ENCODE assay signal across 30 cellular contexts in the genomic region with DNA sequence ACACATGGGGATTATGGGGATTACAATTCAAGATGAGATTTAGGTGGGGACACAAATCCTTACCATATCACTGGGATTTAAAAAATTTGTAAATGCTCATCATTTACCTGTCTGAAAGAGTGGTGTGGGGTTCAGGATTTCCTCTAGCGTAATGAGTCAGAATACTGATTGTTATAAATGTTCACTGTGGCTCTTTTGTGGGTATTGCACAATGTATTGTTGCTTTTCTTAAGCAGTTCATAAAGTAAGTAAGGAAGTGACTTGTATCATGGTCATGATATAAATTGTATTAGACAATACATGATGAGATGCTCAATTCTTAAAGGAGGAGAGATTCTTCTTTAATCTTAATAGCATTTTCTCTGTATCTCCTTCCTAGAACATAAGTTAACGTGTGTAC.
"Had no signal": no experiment of that assay in that cellular context is flagged by ENCODE, and none has a peak within 500 bp of the region (broad histone marks: within the 10 kb centered on the region; RNA-seq: fewer than 3 reads in every experiment).

No MANE protein-coding gene starts in this region.

- H3K36me3 ChIP-seq: ascending aorta, SJCRH30 had no signal

- H3K4me3 ChIP-seq: ascending aorta, SJCRH30, SK-N-MC had no signal

- H3K27me3 ChIP-seq: ascending aorta, SJCRH30 had no signal

- ATAC-seq: activated CD4-positive, alpha-beta T cell treated with anti-CD3 and anti-CD28 coated beads for 36 hours; activated CD4-positive, CD25-positive, alpha-beta regulatory T cell treated with anti-CD3 and anti-CD28 coated beads, Interleukin-2, amount 50 U/mL, for 24 hours; activated CD8-positive, alpha-beta T cell treated with anti-CD3 and anti-CD28 coated beads, Interleukin-2, amount 10 ng/mL, durations not matched to agents 7 days and 5 days; Panc1; WTC11 had no signal

- DNase-seq: activated CD4-positive, alpha-beta T cell treated with anti-CD3 and anti-CD28 coated beads for 36 hours; activated CD4-positive, alpha-beta T cell treated with anti-CD3 and anti-CD28 coated beads, Interleukin-2, amount 10 ng/mL, durations not matched to agents 7 days and 5 days; activated CD4-positive, alpha-beta T cell treated with anti-CD3 and anti-CD28 coated beads, Interleukin-2, amount 50 U/mL, for 48 hours; activated CD8-positive, alpha-beta T cell treated with anti-CD3 and anti-CD28 coated beads, Interleukin-2, amount 10 ng/mL, durations not matched to agents 7 days and 5 days; activated gamma-delta T cell; activated naive CD4-positive, alpha-beta T cell treated with Interleukin-2 at 50 U/mL for 16 hours; activated naive CD8-positive, alpha-beta T cell treated with anti-CD3 and anti-CD28 coated beads, Interleukin-2, amount 10 ng/mL, durations not matched to agents 7 days and 5 days; activated T-cell treated with anti-CD3 and anti-CD28 coated beads, Interleukin-2, amount 50 U/mL, for 24 hours; amygdala; caudate nucleus; cerebellar nuclear complex; Kasumi-1; KG1; NCI-H1105; NCI-H1436; NCI-H1694; NCI-H1930; NCI-H2081 treated with DMSO at 0.1 percent for 48 hours; NCI-H226; NCI-H446 treated with DMSO at 0.1 percent for 48 hours; NK-92 treated with Interleukin-12 subunit alpha and Interleukin-12 subunit beta, amount 100 ng/mL, for 24 hours; OCI-M1; SHP77; SJCRH30 had no signal

- H3K9me3 ChIP-seq: ascending aorta, SJCRH30 had no signal

- FAIRE-seq: colon had no signal
